In the genomic region with DNA sequence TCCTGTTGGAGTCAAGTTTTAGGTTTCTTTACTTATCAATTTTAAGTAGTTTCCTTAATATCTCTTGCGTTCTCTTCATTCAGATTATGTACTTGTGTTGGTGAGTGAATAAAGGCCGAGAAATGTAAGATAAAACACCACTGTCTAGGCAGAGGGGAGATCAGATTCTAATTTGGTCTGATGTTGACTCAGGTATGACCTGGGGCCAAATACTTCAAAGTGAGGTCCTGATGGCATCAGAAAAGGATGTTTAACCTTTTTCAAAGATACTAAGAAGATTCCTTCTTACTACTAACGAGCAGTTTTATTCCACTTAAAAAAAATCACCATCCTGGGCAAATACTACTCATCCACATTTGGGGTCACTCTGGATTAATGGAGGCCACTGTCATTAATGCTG, we compare ENCODE assay signal across 25 cellular contexts.
"Had no signal": no experiment of that assay in that cellular context is flagged by ENCODE, and none has a peak within 500 bp of the region (broad histone marks: within the 10 kb centered on the region; RNA-seq: fewer than 3 reads in every experiment).

No MANE protein-coding gene starts in this region.

- ATAC-seq: activated T-cell treated with anti-CD3 and anti-CD28 coated beads, Interleukin-2, amount 50 U/mL, for 72 hours; WTC11 had no signal

- H3K27ac ChIP-seq: ascending aorta, epithelial cell of prostate, esophagus squamous epithelium had no signal

- H3K4me3 Mint-ChIP-seq: activated CD4-positive, alpha-beta memory T cell treated with anti-CD3 and anti-CD28 coated beads, Interleukin-2, amount 10 ng/mL, durations not matched to agents 7 days and 5 days; activated CD4-positive, alpha-beta T cell treated with anti-CD3 and anti-CD28 coated beads, Interleukin-2, amount 10 ng/mL, durations not matched to agents 7 days and 5 days; activated naive CD4-positive, alpha-beta T cell treated with anti-CD3 and anti-CD28 coated beads, Interleukin-2, amount 10 ng/mL, durations not matched to agents 7 days and 5 days; activated naive CD8-positive, alpha-beta T cell treated with anti-CD3 and anti-CD28 coated beads, Interleukin-2, amount 10 ng/mL, durations not matched to agents 7 days and 5 days; activated T-cell treated with anti-CD3 and anti-CD28 coated beads, Interleukin-2, amount 50 U/mL, for 24 hours; activated T-cell treated with anti-CD3 and anti-CD28 coated beads, Interleukin-2, amount 50 U/mL, for 72 hours; brain; WTC11 had no signal

- H3K27me3 ChIP-seq: ascending aorta, esophagus squamous epithelium had no signal

- H3K4me1 ChIP-seq: ascending aorta had no signal

- H3K9me3 Mint-ChIP-seq: activated CD4-positive, alpha-beta memory T cell treated with anti-CD3 and anti-CD28 coated beads, Interleukin-2, amount 10 ng/mL, durations not matched to agents 7 days and 5 days; activated CD4-positive, alpha-beta T cell treated with anti-CD3 and anti-CD28 coated beads, Interleukin-2, amount 10 ng/mL, durations not matched to agents 7 days and 5 days; activated naive CD4-positive, alpha-beta T cell treated with anti-CD3 and anti-CD28 coated beads, Interleukin-2, amount 10 ng/mL, durations not matched to agents 7 days and 5 days; activated naive CD8-positive, alpha-beta T cell treated with anti-CD3 and anti-CD28 coated beads, Interleukin-2, amount 10 ng/mL, durations not matched to agents 7 days and 5 days; activated T-cell treated with anti-CD3 and anti-CD28 coated beads, Interleukin-2, amount 50 U/mL, for 24 hours; activated T-cell treated with anti-CD3 and anti-CD28 coated beads, Interleukin-2, amount 50 U/mL, for 72 hours; brain; WTC11 had no signal

- H3K27me3 Mint-ChIP-seq: activated CD4-positive, alpha-beta memory T cell treated with anti-CD3 and anti-CD28 coated beads, Interleukin-2, amount 10 ng/mL, durations not matched to agents 7 days and 5 days; activated CD4-positive, alpha-beta T cell treated with anti-CD3 and anti-CD28 coated beads, Interleukin-2, amount 10 ng/mL, durations not matched to agents 7 days and 5 days; activated naive CD4-positive, alpha-beta T cell treated with anti-CD3 and anti-CD28 coated beads, Interleukin-2, amount 10 ng/mL, durations not matched to agents 7 days and 5 days; activated naive CD8-positive, alpha-beta T cell treated with anti-CD3 and anti-CD28 coated beads, Interleukin-2, amount 10 ng/mL, durations not matched to agents 7 days and 5 days; activated T-cell treated with anti-CD3 and anti-CD28 coated beads, Interleukin-2, amount 50 U/mL, for 24 hours had no signal

- H3K27ac Mint-ChIP-seq: activated CD4-positive, alpha-beta memory T cell treated with anti-CD3 and anti-CD28 coated beads, Interleukin-2, amount 10 ng/mL, durations not matched to agents 7 days and 5 days; activated CD4-positive, alpha-beta T cell treated with anti-CD3 and anti-CD28 coated beads, Interleukin-2, amount 10 ng/mL, durations not matched to agents 7 days and 5 days; activated naive CD4-positive, alpha-beta T cell treated with anti-CD3 and anti-CD28 coated beads, Interleukin-2, amount 10 ng/mL, durations not matched to agents 7 days and 5 days; activated naive CD8-positive, alpha-beta T cell treated with anti-CD3 and anti-CD28 coated beads, Interleukin-2, amount 10 ng/mL, durations not matched to agents 7 days and 5 days; activated T-cell treated with anti-CD3 and anti-CD28 coated beads, Interleukin-2, amount 50 U/mL, for 24 hours; brain; WTC11 had no signal

- H3K4me1 Mint-ChIP-seq: activated CD4-positive, alpha-beta T cell treated with anti-CD3 and anti-CD28 coated beads, Interleukin-2, amount 10 ng/mL, durations not matched to agents 7 days and 5 days; activated naive CD4-positive, alpha-beta T cell treated with anti-CD3 and anti-CD28 coated beads, Interleukin-2, amount 10 ng/mL, durations not matched to agents 7 days and 5 days; brain; WTC11 had no signal

- H3K9me3 ChIP-seq: ascending aorta, esophagus squamous epithelium had no signal

- DNase-seq: activated CD4-positive, alpha-beta memory T cell treated with anti-CD3 and anti-CD28 coated beads, Interleukin-2, amount 10 ng/mL, durations not matched to agents 7 days and 5 days; activated CD4-positive, alpha-beta T cell treated with anti-CD3 and anti-CD28 coated beads for 1 hour; activated CD4-positive, alpha-beta T cell treated with anti-CD3 and anti-CD28 coated beads for 4 hours; activated CD4-positive, alpha-beta T cell treated with anti-CD3 and anti-CD28 coated beads, Interleukin-2, amount 10 ng/mL, durations not matched to agents 7 days and 5 days; activated CD4-positive, alpha-beta T cell treated with anti-CD3 and anti-CD28 coated beads, Interleukin-2, amount 50 U/mL, for 4 hours; activated CD8-positive, alpha-beta memory T cell treated with anti-CD3 and anti-CD28 coated beads, Interleukin-2, amount 50 U/mL, for 48 hours; activated gamma-delta T cell; activated naive CD4-positive, alpha-beta T cell; activated naive CD4-positive, alpha-beta T cell treated with anti-CD3 and anti-CD28 coated beads, Interleukin-2, amount 10 ng/mL, durations not matched to agents 7 days and 5 days; activated naive CD8-positive, alpha-beta T cell treated with anti-CD3 and anti-CD28 coated beads, Interleukin-2, amount 10 ng/mL, durations not matched to agents 7 days and 5 days; activated T-cell treated with anti-CD3 and anti-CD28 coated beads for 4 hours; activated T-cell treated with anti-CD3 and anti-CD28 coated beads, Interleukin-2, amount 50 U/mL, for 24 hours; activated T-cell treated with anti-CD3 and anti-CD28 coated beads, Interleukin-2, amount 50 U/mL, for 72 hours; cortex of kidney; dermis blood vessel endothelial cell; effector CD4-positive, alpha-beta T cell; esophagus squamous epithelium; foreskin fibroblast; head of caudate nucleus; T-helper 1 cell; T-helper 2 cell had no signal

- H3K4me3 ChIP-seq: ascending aorta, esophagus squamous epithelium had no signal
